ENCODE assay signal across 8 cellular contexts in the genomic region with DNA sequence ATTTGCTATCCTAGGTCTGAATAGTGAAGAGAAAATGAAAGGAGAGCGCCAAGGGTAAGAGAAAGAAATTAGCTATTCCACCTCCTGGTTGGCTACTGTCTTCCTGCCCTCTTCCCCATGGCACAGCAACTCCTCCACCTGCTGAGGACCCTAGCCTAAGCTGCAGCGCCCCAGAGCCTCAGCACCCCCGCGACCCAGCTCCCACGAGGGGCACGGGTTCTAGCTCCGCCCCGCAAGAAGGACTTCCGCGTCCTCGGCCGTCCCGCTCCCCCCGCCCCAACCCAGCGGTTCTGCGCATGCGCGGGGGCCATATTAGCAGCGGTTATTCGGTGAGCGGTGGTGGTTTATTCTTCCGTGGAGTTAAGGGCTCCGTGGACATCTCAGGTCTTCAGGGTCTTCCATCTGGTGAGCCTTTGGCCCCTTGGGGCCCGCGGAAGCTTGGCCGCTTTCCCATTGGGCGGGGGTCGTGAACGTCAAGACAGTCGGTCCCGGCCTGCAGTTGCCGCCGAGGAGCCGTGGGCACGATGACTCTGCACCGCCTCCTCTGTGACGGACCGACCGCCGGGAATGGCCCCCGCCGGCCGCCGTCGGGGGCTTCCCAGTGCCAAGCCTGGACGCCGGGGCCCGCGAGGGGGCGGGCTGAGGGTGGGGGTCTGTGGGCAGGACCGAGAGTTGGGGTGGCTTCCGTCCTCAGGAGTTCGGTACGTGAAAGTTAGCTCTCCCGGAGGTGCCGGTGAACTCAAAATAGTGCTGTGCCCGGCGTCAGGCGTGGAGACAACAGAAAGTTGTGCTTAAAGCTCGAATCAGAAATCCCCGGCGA. TPM values are rescaled to one million over a fixed set of nuclear protein-coding genes. Genes with fewer than 3 reads are reported as not detected.
A peak's percentile ranks its signal among the peaks of the same experiment; 100 is the strongest.
DNase-seq lines count a peak whose midpoint lies in the region; TF ChIP-seq lines count a peak whose summit lies in the region.

PSMA4 (plus strand) TSS at position 310 of the 820 bp plus-strand sequence. CDS start 1,484 bp downstream, outside the sequence.

- H2BK12ac ChIP-seq in H9 (ENCODE audit: insufficient read length, low read depth, low read length), result no peak within 1 kb of the TSS

- TF ChIP-seq CTCF in H9 (conservative IDR thresholded peaks at IDR 0.05) (peak; percentile 26; the same call in 2 of the 3 replicates), MM.1S (IDR thresholded peaks at IDR 0.05; ENCODE audit: low read length) (0 out of 2 replicates have a peak, but pooled peaks have one; percentile 6), neutrophil (IDR thresholded peaks at IDR 0.05) (peak; percentile 38)

- peak within 1 kb of the TSS; percentile 98 for H3K9ac ChIP-seq in H9 (ENCODE audit: extremely low read depth, insufficient read length, low read length)
- H3K9ac ChIP-seq in MM.1S (ENCODE audit: low read length), result peak within 1 kb of the TSS; percentile 94

- H3K36me3 ChIP-seq in MM.1S (replicated peaks; ENCODE audit: insufficient read depth, low read length), result peaks cover 16% of the 10 kb centered on the region; the same call in 1 of the 2 replicates
- peaks cover 40% of the 10 kb centered on the region for H3K36me3 ChIP-seq in SJSA1
- peaks cover 28% of the 10 kb centered on the region for H3K36me3 ChIP-seq in neutrophil

- H4K5ac ChIP-seq in H9 (ENCODE audit: insufficient read length, low read depth, low read length), result peak within 1 kb of the TSS; percentile 49

- no peak within 1 kb of the TSS for H4K8ac ChIP-seq in H9 (replicated peaks; ENCODE audit: insufficient read length, low read depth, low read length)

- H3K4me1 Mint-ChIP-seq in H9, result peaks cover 5 to 15% of the 10 kb centered on the region in 2 experiments

- H4K91ac ChIP-seq in H9 (ENCODE audit: insufficient read length, low read depth, low read length), result no peak within 1 kb of the TSS

- no peak within 1 kb of the TSS for H3K27ac ChIP-seq in H9 (ENCODE audit: insufficient read length, low read depth, low read length)
- H3K27ac ChIP-seq in MM.1S (ENCODE audit: low read length), result peak within 1 kb of the TSS; percentile 91
- H3K27ac ChIP-seq in SJSA1, result peak within 1 kb of the TSS; percentile 92
- H3K27ac ChIP-seq in neutrophil, result peak within 1 kb of the TSS; percentile 91
- peak within 1 kb of the TSS; percentile 92 for H3K27ac ChIP-seq in substantia nigra (ENCODE audit: low read depth, low read length, poor library complexity, severe bottlenecking)

- H4K20me1 ChIP-seq in H9 (ENCODE audit: control insufficient read depth, insufficient read depth, insufficient read length), result no peaks in the 10 kb centered on the region
- H4K20me1 ChIP-seq in MM.1S (ENCODE audit: insufficient read depth, low read length), result no peaks in the 10 kb centered on the region

- H3K4me3 ChIP-seq in MM.1S (ENCODE audit: low read length) (peak within 1 kb of the TSS; percentile 90), SJSA1 (peak within 1 kb of the TSS; percentile 78), neutrophil (ENCODE audit: low read depth in 1 of 2, low read length in 1 of 2) (peak within 1 kb of the TSS; percentile 86 to 91)

- H3K9me3 ChIP-seq in H9 (ENCODE audit: control insufficient read depth, low read depth, low read length), result no peaks in the 10 kb centered on the region
- H3K9me3 ChIP-seq in MM.1S (replicated peaks; ENCODE audit: insufficient read depth, low read length), result no peaks in the 10 kb centered on the region
- no peaks in the 10 kb centered on the region for H3K9me3 ChIP-seq in SJSA1 (replicated peaks)
- no peaks in the 10 kb centered on the region for H3K9me3 ChIP-seq in neutrophil

- H3K9me3 Mint-ChIP-seq in H9, result no peaks in the 10 kb centered on the region; a peak in 1 of 5 replicates

- no peak within 1 kb of the TSS for H2BK20ac ChIP-seq in H9 (ENCODE audit: low read depth, low read length, poor library complexity, severe bottlenecking)

- no peaks in the 10 kb centered on the region for H3K27me3 Mint-ChIP-seq in H9 (ENCODE audit: low read depth)

- H3K14ac ChIP-seq in H9 (ENCODE audit: insufficient read depth, low read length), result peak within 1 kb of the TSS; percentile 98

- no peak within 1 kb of the TSS for H2BK15ac ChIP-seq in H9 (ENCODE audit: low read depth, low read length)

- peak within 1 kb of the TSS; percentile 98 to 100 (median 100) for H3K27ac Mint-ChIP-seq in H9

- H2AFZ ChIP-seq in H9 (ENCODE audit: low read length) (peak within 1 kb of the TSS; percentile 96), MM.1S (ENCODE audit: low read length) (peak within 1 kb of the TSS; percentile 80)

- H3K23ac ChIP-seq in H9 (ENCODE audit: insufficient read length, low read depth, low read length), result no peak within 1 kb of the TSS

- no peaks in the 10 kb centered on the region for H3K9me2 ChIP-seq in MM.1S (replicated peaks; ENCODE audit: insufficient read depth, low read length)

- no peak within 1 kb of the TSS for H2AK5ac ChIP-seq in H9 (ENCODE audit: insufficient read length, low read length)

- H3K79me1 ChIP-seq in H9 (ENCODE audit: insufficient read depth, low read depth, low read length, poor library complexity, severe bottlenecking), result peaks cover 3% of the 10 kb centered on the region

- peaks cover 7% of the 10 kb centered on the region; the same call in 1 of the 2 replicates for H3K79me2 ChIP-seq in H9 (ENCODE audit: insufficient read depth, low read length)
- H3K79me2 ChIP-seq in MM.1S (ENCODE audit: low read length), result peaks cover 47% of the 10 kb centered on the region

- H3K4me2 ChIP-seq in H9 (ENCODE audit: insufficient read depth, insufficient read length, low read length) (peak within 1 kb of the TSS; percentile 97), MM.1S (ENCODE audit: low read depth, low read length) (peak within 1 kb of the TSS; percentile 73)

- H3K27me3 ChIP-seq in H9 (ENCODE audit: insufficient read depth, low read length) (no peaks in the 10 kb centered on the region), MM.1S (replicated peaks; ENCODE audit: insufficient read depth, low read length) (no peaks in the 10 kb centered on the region), SJSA1 (replicated peaks) (no peaks in the 10 kb centered on the region), neutrophil (no peaks in the 10 kb centered on the region)

- H2BK5ac ChIP-seq in H9 (ENCODE audit: insufficient read length, low read length), result no peak within 1 kb of the TSS

- peak within 1 kb of the TSS; percentile 95 for H3K18ac ChIP-seq in H9 (ENCODE audit: insufficient read length, low read depth, low read length)

- H3F3A ChIP-seq in MM.1S (ENCODE audit: insufficient read depth, low read length), result peaks cover 26% of the 10 kb centered on the region

- in situ Hi-C loops in G401 (cut with HindIII; ENCODE audit: low sequenced_read_pairs), result no loop called here

- DNase-seq in G401 (ENCODE audit: low spot score), result peak; percentile 85
- peak; percentile 90 for DNase-seq in H9
- DNase-seq in MM.1S, result peak; percentile 95
- peak; percentile 91 to 97 for DNase-seq in SJSA1 (ENCODE audit: low read depth in 1 of 2, low spot score in 2 of 2)
- peak; percentile 84 to 94 (median 92) for DNase-seq in activated naive CD4-positive, alpha-beta T cell (lab: John Stamatoyannopoulos, UW)
- DNase-seq in foreskin melanocyte, result peak; percentile 79
- DNase-seq in substantia nigra (lab: John Stamatoyannopoulos, UW), result peak; percentile 54 to 99 (median 88)

- H3K4me3 Mint-ChIP-seq in H9, result peak within 1 kb of the TSS; percentile 94 to 99

- peaks cover 10% of the 10 kb centered on the region for H3K23me2 ChIP-seq in H9 (ENCODE audit: insufficient read length, low read depth, low read length, poor library complexity, severe bottlenecking)

- H3K56ac ChIP-seq in H9 (ENCODE audit: insufficient read length, low read depth, low read length), result no peak within 1 kb of the TSS

- WGBS in H9 (ENCODE audit: extremely low coverage, insufficient read length, low lambda C conversion rate), result no CpG with 5 or more reads among the region's 62 CpGs

- no peak within 1 kb of the TSS for H3T11ph ChIP-seq in H9 (ENCODE audit: low read length)

- no peak within 1 kb of the TSS for H3K4ac ChIP-seq in H9 (ENCODE audit: low read depth, low read length)

- H3K36me3 Mint-ChIP-seq in H9 (ENCODE audit: insufficient read depth in 1 of 3, low read depth in 3 of 3), result peaks cover 15 to 33% (median 32%) of the 10 kb centered on the region in 3 experiments; a peak in 6 of 7 replicates

- H3K4me1 ChIP-seq in H9 (ENCODE audit: insufficient read depth, low read length) (no peaks in the 10 kb centered on the region), MM.1S (ENCODE audit: low read length) (peaks cover 19% of the 10 kb centered on the region), SJSA1 (replicated peaks) (peaks cover 10% of the 10 kb centered on the region; the same call in 1 of the 2 replicates), neutrophil (ENCODE audit: control insufficient read depth in 1 of 2, insufficient read depth in 1 of 2, low read depth in 1 of 2, low read length in 1 of 2) (peaks cover 14 to 24% of the 10 kb centered on the region in 2 experiments)

- H2BK120ac ChIP-seq in H9 (ENCODE audit: low read depth, low read length, poor library complexity, severe bottlenecking), result no peak within 1 kb of the TSS

RNA-seq across cellular contexts. Expression of gene PSMA4, which starts in this region (rescaled TPM):
- total RNA-seq in G401 (2014; rRNA removed; shearing (Covaris generic)), result 481 and 600 TPM in 2 replicates
- total RNA-seq in H9 (2021), result 333 and 335 TPM in 2 replicates
- 399 and 488 TPM in 2 replicates for total RNA-seq in SJSA1 (2014; rRNA removed; shearing (Covaris generic))
